Comparison of ENCODE assay signal across 20 cellular contexts in genomic region chr3:163914567-163914966, GRCh38.
DNase-seq lines count a peak whose midpoint lies in the region; ATAC-seq and TF ChIP-seq lines count a peak whose summit lies in the region.
"Had no signal": no experiment of that assay in that cellular context is flagged by ENCODE, and none has a peak within 500 bp of the region (broad histone marks: within the 10 kb centered on the region; RNA-seq: fewer than 3 reads in every experiment).

No MANE protein-coding gene starts in this region.

- H3K36me3 ChIP-seq in HUES48 (ENCODE audit: control insufficient read depth, insufficient read depth, low read length) (no peaks in the 10 kb centered on the region), SU-DHL-6 (ENCODE audit: low read length) (no peaks in the 10 kb centered on the region), mesendoderm (ENCODE audit: control insufficient read depth, insufficient read depth, low read length) (no peaks in the 10 kb centered on the region)
- H3K36me3 ChIP-seq: BE2C had no signal

- H3K9ac ChIP-seq in HUES48 (ENCODE audit: low read depth, low read length): no peak overlapping the region
- no peak overlapping the region for H3K9ac ChIP-seq in SU-DHL-6 (ENCODE audit: low read length)
- no peak overlapping the region for H3K9ac ChIP-seq in mesendoderm (ENCODE audit: low read length)
- H3K9ac ChIP-seq: KMS-11 had no signal

- no CpG with 5 or more reads among the region's 1 CpG for WGBS in mesendoderm (ENCODE audit: extremely low coverage, insufficient coverage, low lambda C conversion rate)

- no peak overlapping the region for H3K4ac ChIP-seq in mesendoderm (ENCODE audit: low read depth, low read length)

- H3K23ac ChIP-seq in mesendoderm (ENCODE audit: low read length): no peak overlapping the region

- H3K9me2 ChIP-seq in SU-DHL-6 (replicated peaks; ENCODE audit: insufficient read depth, low read length): no peaks in the 10 kb centered on the region

- H3K4me1 ChIP-seq in HUES48 (ENCODE audit: control insufficient read depth, insufficient read depth, low read length): peaks cover 6% of the 10 kb centered on the region; the same call in 1 of the 2 replicates
- H3K4me1 ChIP-seq in mesendoderm (ENCODE audit: control insufficient read depth, low read depth, low read length): no peaks in the 10 kb centered on the region
- H3K4me1 ChIP-seq: BE2C had no signal

- no peak overlapping the region for H2BK15ac ChIP-seq in mesendoderm (replicated peaks; ENCODE audit: low read depth)

- H3K79me1 ChIP-seq in mesendoderm (ENCODE audit: low read length): no peaks in the 10 kb centered on the region

- H3K4me3 ChIP-seq in HUES48 (ENCODE audit: low read depth, low read length) (no peak overlapping the region; the same call in 1 of the 2 replicates), SU-DHL-6 (ENCODE audit: insufficient read depth, low read length, poor library complexity, severe bottlenecking) (no peak overlapping the region), mesendoderm (ENCODE audit: low read length) (no peak overlapping the region)

- no peak overlapping the region for H4K8ac ChIP-seq in mesendoderm (ENCODE audit: low read depth, low read length)

- no peak for TF ChIP-seq CTCF in SU-DHL-6 (IDR thresholded peaks at IDR 0.05; ENCODE audit: insufficient read depth, low read length, poor library complexity, severe bottlenecking)

- H3K27me3 ChIP-seq in HUES48 (ENCODE audit: control insufficient read depth, insufficient read depth, low read length) (no peaks in the 10 kb centered on the region), SU-DHL-6 (ENCODE audit: low read length) (no peaks in the 10 kb centered on the region), mesendoderm (ENCODE audit: insufficient read depth, low read length, poor library complexity) (no peaks in the 10 kb centered on the region)
- H3K27me3 ChIP-seq: BE2C had no signal

- DNase-seq in iPS DF 19.7 (ENCODE audit: low read depth, low spot score) (peak; percentile 50), mesendoderm (peak; percentile 62), Right ventricle myocardium inferior (ENCODE audit: missing footprints) (no peak), NCI-H2029 treated with DMSO at 0.1 percent for 48 hours (lab: John Stamatoyannopoulos, UW) (no peak), NCI-H128 (lab: John Stamatoyannopoulos, UW; ENCODE audit: unreplicated experiment) (no peak)
- DNase-seq: BE2C; CD8-positive, alpha-beta T cell; COR-L47; DMS153; DMS79 treated with DMSO at 0.1 percent for 48 hours; EL; GDM1; GOT3; HCEC 1CT had no signal

- H3F3A ChIP-seq in SU-DHL-6 (ENCODE audit: insufficient read depth): no peaks in the 10 kb centered on the region

- no peak overlapping the region for H4K5ac ChIP-seq in mesendoderm (ENCODE audit: low read length)

- no peaks in the 10 kb centered on the region for H3K9me3 ChIP-seq in HUES48 (ENCODE audit: control insufficient read depth, insufficient read depth, low read length)
- H3K9me3 ChIP-seq in SU-DHL-6 (ENCODE audit: insufficient read depth, low read length): no peaks in the 10 kb centered on the region
- H3K9me3 ChIP-seq: BE2C had no signal

- intact Hi-C loops in Right ventricle myocardium inferior (cut with DNase I): no loop called here

- no peak overlapping the region for H2BK5ac ChIP-seq in mesendoderm (ENCODE audit: low read length)

- H3K4me2 ChIP-seq in SU-DHL-6 (ENCODE audit: low read depth, low read length, poor library complexity, severe bottlenecking): no peak overlapping the region
- no peak overlapping the region for H3K4me2 ChIP-seq in mesendoderm (ENCODE audit: low read length)
- H3K4me2 ChIP-seq: KMS-11 had no signal

- no peak overlapping the region for H3K56ac ChIP-seq in mesendoderm (ENCODE audit: low read length)

- H3K79me2 ChIP-seq in SU-DHL-6 (ENCODE audit: insufficient read depth, low read length) (no peaks in the 10 kb centered on the region), mesendoderm (ENCODE audit: control insufficient read depth, insufficient read depth, low read length) (no peaks in the 10 kb centered on the region)

- H2BK120ac ChIP-seq in mesendoderm (ENCODE audit: low read depth, low read length): no peak overlapping the region

- no peak overlapping the region for H2AK5ac ChIP-seq in mesendoderm (ENCODE audit: low read length)

- H4K20me1 ChIP-seq in SU-DHL-6 (ENCODE audit: low read depth, low read length): no peaks in the 10 kb centered on the region

- peak overlapping the region; percentile 0 for H2AFZ ChIP-seq in SU-DHL-6 (ENCODE audit: low read depth, low read length, severe bottlenecking)

- H3K27ac ChIP-seq in HUES48 (ENCODE audit: low read depth, low read length): peak overlapping the region; percentile 74
- no peak overlapping the region for H3K27ac ChIP-seq in SU-DHL-6 (ENCODE audit: low read depth, low read length)
- H3K27ac ChIP-seq in mesendoderm (ENCODE audit: low read depth, low read length): no peak overlapping the region
- H3K27ac ChIP-seq: C4-2B, KMS-11 had no signal

- ATAC-seq in Right ventricle myocardium inferior (no peak), GM21360 (IDR thresholded peaks at IDR 0.05; ENCODE audit: unreplicated experiment) (no peak)
- ATAC-seq: CD8-positive, alpha-beta T cell; HepG2 had no signal

- H3K18ac ChIP-seq in mesendoderm (ENCODE audit: low read length): no peak overlapping the region

Comparison
In these comparisons a context has a peak if more than half of its experiments do, and no peak if none do; other contexts are left out.
1. DNase-seq: peak in iPS DF 19.7 (single experiment) and mesendoderm (single experiment); none in Right ventricle myocardium inferior (single experiment), NCI-H2029 treated with DMSO at 0.1 percent for 48 hours (single experiment) and NCI-H128 (single experiment).